Comparison of ENCODE assay signal across 2 cellular contexts in genomic region chr3:45064512-45065372, GRCh38.
TF ChIP-seq lines count a peak whose summit lies in the region.

No MANE protein-coding gene starts in this region.

TF ChIP-seq in liver, 16 proteins besides CTCF, POLR2A, EP300 and RAD21:
- TF ChIP-seq REST (IDR thresholded peaks at IDR 0.05) (no peak), EGR1 (IDR thresholded peaks at IDR 0.05; ENCODE audit: low read depth in 2 of 2) (no peak), FOXA2 (IDR thresholded peaks at IDR 0.05) (no peak), NR2F2 (IDR thresholded peaks at IDR 0.05) (no peak), HNF4A (conservative IDR thresholded peaks at IDR 0.05) (no peak), GABPA (IDR thresholded peaks at IDR 0.05 in 1 of 2, conservative IDR thresholded peaks at IDR 0.05 in 1 of 2) (no peak), YY1 (IDR thresholded peaks at IDR 0.05) (no peak), JUND (IDR thresholded peaks at IDR 0.05) (no peak)
- TF ChIP-seq, protein P1, sequence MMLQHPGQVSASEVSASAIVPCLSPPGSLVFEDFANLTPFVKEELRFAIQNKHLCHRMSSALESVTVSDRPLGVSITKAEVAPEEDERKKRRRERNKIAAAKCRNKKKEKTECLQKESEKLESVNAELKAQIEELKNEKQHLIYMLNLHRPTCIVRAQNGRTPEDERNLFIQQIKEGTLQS (IDR thresholded peaks at IDR 0.05), result no peak
- TF ChIP-seq, protein P2, sequence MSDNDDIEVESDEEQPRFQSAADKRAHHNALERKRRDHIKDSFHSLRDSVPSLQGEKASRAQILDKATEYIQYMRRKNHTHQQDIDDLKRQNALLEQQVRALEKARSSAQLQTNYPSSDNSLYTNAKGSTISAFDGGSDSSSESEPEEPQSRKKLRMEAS (IDR thresholded peaks at IDR 0.05), result no peak

TF ChIP-seq in HepG2, 621 proteins besides CTCF, POLR2A, EP300 and RAD21 (continued from another document):
- TF ChIP-seq, protein P3, sequence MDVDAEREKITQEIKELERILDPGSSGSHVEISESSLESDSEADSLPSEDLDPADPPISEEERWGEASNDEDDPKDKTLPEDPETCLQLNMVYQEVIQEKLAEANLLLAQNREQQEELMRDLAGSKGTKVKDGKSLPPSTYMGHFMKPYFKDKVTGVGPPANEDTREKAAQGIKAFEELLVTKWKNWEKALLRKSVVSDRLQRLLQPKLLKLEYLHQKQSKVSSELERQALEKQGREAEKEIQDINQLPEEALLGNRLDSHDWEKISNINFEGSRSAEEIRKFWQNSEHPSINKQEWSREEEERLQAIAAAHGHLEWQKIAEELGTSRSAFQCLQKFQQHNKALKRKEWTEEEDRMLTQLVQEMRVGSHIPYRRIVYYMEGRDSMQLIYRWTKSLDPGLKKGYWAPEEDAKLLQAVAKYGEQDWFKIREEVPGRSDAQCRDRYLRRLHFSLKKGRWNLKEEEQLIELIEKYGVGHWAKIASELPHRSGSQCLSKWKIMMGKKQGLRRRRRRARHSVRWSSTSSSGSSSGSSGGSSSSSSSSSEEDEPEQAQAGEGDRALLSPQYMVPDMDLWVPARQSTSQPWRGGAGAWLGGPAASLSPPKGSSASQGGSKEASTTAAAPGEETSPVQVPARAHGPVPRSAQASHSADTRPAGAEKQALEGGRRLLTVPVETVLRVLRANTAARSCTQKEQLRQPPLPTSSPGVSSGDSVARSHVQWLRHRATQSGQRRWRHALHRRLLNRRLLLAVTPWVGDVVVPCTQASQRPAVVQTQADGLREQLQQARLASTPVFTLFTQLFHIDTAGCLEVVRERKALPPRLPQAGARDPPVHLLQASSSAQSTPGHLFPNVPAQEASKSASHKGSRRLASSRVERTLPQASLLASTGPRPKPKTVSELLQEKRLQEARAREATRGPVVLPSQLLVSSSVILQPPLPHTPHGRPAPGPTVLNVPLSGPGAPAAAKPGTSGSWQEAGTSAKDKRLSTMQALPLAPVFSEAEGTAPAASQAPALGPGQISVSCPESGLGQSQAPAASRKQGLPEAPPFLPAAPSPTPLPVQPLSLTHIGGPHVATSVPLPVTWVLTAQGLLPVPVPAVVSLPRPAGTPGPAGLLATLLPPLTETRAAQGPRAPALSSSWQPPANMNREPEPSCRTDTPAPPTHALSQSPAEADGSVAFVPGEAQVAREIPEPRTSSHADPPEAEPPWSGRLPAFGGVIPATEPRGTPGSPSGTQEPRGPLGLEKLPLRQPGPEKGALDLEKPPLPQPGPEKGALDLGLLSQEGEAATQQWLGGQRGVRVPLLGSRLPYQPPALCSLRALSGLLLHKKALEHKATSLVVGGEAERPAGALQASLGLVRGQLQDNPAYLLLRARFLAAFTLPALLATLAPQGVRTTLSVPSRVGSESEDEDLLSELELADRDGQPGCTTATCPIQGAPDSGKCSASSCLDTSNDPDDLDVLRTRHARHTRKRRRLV (CRISPR knock-in tag; IDR thresholded peaks at IDR 0.05), result no peak
- TF ChIP-seq ZNF644 (CRISPR knock-in tag; IDR thresholded peaks at IDR 0.05; ENCODE audit: low read depth) (no peak), ZNF678 (CRISPR knock-in tag; IDR thresholded peaks at IDR 0.05) (no peak), PHF8 (CRISPR knock-in tag; IDR thresholded peaks at IDR 0.05) (no peak)
